14 cellular contexts compared by ENCODE assay signal in the genomic region with DNA sequence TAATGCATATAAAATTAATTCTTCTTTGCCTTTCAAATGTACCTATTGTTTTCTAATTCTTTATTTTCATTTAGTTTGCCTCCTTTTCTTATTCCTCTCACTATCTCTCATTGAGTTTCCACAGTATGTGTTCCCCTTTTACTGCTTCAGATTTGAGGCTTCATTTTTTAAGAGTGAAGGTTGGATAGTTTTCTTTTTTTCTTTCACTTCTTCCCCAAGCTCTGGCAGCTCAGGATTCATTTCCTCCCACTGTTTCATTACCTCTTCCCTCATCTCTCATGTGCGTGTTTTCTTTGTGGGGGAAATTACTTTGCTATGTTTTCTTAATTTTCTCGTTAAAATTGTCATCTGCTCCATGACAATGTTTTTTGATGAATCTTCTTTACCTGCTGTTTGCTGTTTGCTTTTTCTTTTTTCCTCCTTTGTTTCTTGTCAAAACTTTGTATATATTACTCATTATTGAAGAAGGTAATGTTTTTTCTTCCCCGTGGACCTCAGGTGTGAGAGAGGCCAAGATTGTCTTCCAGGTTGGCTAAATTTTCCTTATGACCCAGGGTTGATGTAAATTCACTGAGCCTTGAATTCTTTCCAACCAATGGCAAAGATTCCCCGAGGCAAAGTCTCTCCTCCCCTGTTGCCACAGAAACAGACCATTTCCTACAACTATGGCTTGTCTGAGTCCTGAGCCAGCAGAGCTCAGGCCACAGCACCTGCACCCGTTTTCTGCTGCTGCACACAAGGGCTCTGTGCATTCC.
DNase-seq lines count a peak whose midpoint lies in the region; ATAC-seq and TF ChIP-seq lines count a peak whose summit lies in the region.
"Had no signal": no experiment of that assay in that cellular context is flagged by ENCODE, and none has a peak within 500 bp of the region (broad histone marks: within the 10 kb centered on the region; RNA-seq: fewer than 3 reads in every experiment).

No MANE protein-coding gene starts in this region.

- DNase-seq in NCI-H1417 (lab: John Stamatoyannopoulos, UW) = peak in 2 of 3 experiments; percentile 28 to 72
- no peak for DNase-seq in NCI-H1417 treated with DMSO at 0.1 percent for 48 hours (lab: John Stamatoyannopoulos, UW)
- peak; percentile 55 for DNase-seq in NCI-H774 (lab: John Stamatoyannopoulos, UW)
- DNase-seq in choroid plexus epithelial cell (ENCODE audit: low read depth) = peak; percentile 63
- peak; percentile 31 for DNase-seq in pons (ENCODE audit: low spot score)
- no peak for DNase-seq in NCI-H524 treated with DMSO at 0.1 percent for 48 hours (lab: John Stamatoyannopoulos, UW)
- no peak for DNase-seq in activated CD8-positive, alpha-beta memory T cell treated with anti-CD3 and anti-CD28 coated beads, Interleukin-2, amount 50 U/mL, for 48 hours
- DNase-seq: activated CD4-positive, alpha-beta T cell treated with anti-CD3 and anti-CD28 coated beads, Interleukin-2, amount 50 U/mL, for 1 hour; activated effector memory CD4-positive, alpha-beta T cell treated with Interleukin-2 at 50 U/mL for 16 hours; central memory CD4-positive, alpha-beta T cell; NCI-H1694 treated with DMSO at 0.1 percent for 48 hours; stimulated activated naive CD8-positive, alpha-beta T cell treated with anti-CD3 and anti-CD28 coated beads, Interleukin-15, amount 100 ng/mL, for 72 hours had no signal

- no peak for ATAC-seq in HG03280 (IDR thresholded peaks at IDR 0.05; ENCODE audit: unreplicated experiment)
- ATAC-seq: stimulated activated naive CD8-positive, alpha-beta T cell treated with anti-CD3 and anti-CD28 coated beads, Interleukin-15, amount 100 ng/mL, for 72 hours had no signal

- H3K4me3 ChIP-seq in choroid plexus epithelial cell (ENCODE audit: low read depth, low read length) = no peak overlapping the region
- H3K4me3 ChIP-seq: SJSA1 had no signal

- TF ChIP-seq CTCF in choroid plexus epithelial cell (conservative IDR thresholded peaks at IDR 0.05; ENCODE audit: low read depth, low read length) = no peak

Comparison
In these comparisons a context has a peak if more than half of its experiments do, and no peak if none do; other contexts are left out.
1. DNase-seq: peak in NCI-H1417 (2 of 3), NCI-H774 (single experiment), choroid plexus epithelial cell (single experiment) and pons (single experiment); none in NCI-H1417 treated with DMSO at 0.1 percent for 48 hours (single experiment), NCI-H524 treated with DMSO at 0.1 percent for 48 hours (single experiment) and activated CD8-positive, alpha-beta memory T cell treated with anti-CD3 and anti-CD28 coated beads, Interleukin-2, amount 50 U/mL, for 48 hours (single experiment).